31 cellular contexts compared by ENCODE assay signal in genomic region chr3:31882895-31883294, GRCh38.
DNase-seq lines count a peak whose midpoint lies in the region; ATAC-seq, FAIRE-seq and TF ChIP-seq lines count a peak whose summit lies in the region.
"Had no signal": no experiment of that assay in that cellular context is flagged by ENCODE, and none has a peak within 500 bp of the region (broad histone marks: within the 10 kb centered on the region; RNA-seq: fewer than 3 reads in every experiment).

No MANE protein-coding gene starts in this region.

- H3K4me1 ChIP-seq in breast epithelium (no peaks in the 10 kb centered on the region), upper lobe of left lung (peaks cover 0 to 17% (median 5%) of the 10 kb centered on the region in 4 donors)
- H3K4me1 ChIP-seq in CD8-positive, alpha-beta memory T cell (ENCODE audit: insufficient read depth, low read length): no peaks in the 10 kb centered on the region
- H3K4me1 ChIP-seq: lower lobe of right lung, right lobe of liver, stomach had no signal

- TF ChIP-seq CTCF in MCF 10A (IDR thresholded peaks at IDR 0.05; ENCODE audit: unreplicated experiment): no peak
- no peak for TF ChIP-seq CTCF in breast epithelium (IDR thresholded peaks at IDR 0.05)
- TF ChIP-seq CTCF in bronchial epithelial cell (IDR thresholded peaks at IDR 0.05; ENCODE audit: insufficient read depth, low read length, severe bottlenecking): no peak
- TF ChIP-seq CTCF in upper lobe of left lung (IDR thresholded peaks at IDR 0.05): no peak

- no peaks in the 10 kb centered on the region for H3K36me3 ChIP-seq in breast epithelium
- H3K36me3 ChIP-seq in bronchial epithelial cell (ENCODE audit: control insufficient read depth, insufficient read depth, low read length): no peaks in the 10 kb centered on the region
- no peaks in the 10 kb centered on the region for H3K36me3 ChIP-seq in CD8-positive, alpha-beta memory T cell (ENCODE audit: insufficient read depth, low read length)
- H3K36me3 ChIP-seq in upper lobe of left lung: no peaks in the 10 kb centered on the region
- H3K36me3 ChIP-seq: adrenal gland, gastroesophageal sphincter, lower lobe of right lung, right lobe of liver, stomach, thyroid gland had no signal

- peaks cover 7% of the 10 kb centered on the region for H3K9me3 Mint-ChIP-seq in MCF 10A (ENCODE audit: unreplicated experiment)
- H3K9me3 Mint-ChIP-seq in CD8-positive, alpha-beta memory T cell: no peaks in the 10 kb centered on the region
- H3K9me3 Mint-ChIP-seq: activated naive CD4-positive, alpha-beta T cell treated with anti-CD3 and anti-CD28 coated beads, Interleukin-2, amount 10 ng/mL, durations not matched to agents 7 days and 5 days; endodermal cell had no signal

- peaks cover 47% of the 10 kb centered on the region for H3K4me1 Mint-ChIP-seq in MCF 10A (ENCODE audit: insufficient read depth, unreplicated experiment)
- H3K4me1 Mint-ChIP-seq in CD8-positive, alpha-beta memory T cell: no peaks in the 10 kb centered on the region
- H3K4me1 Mint-ChIP-seq: activated naive CD4-positive, alpha-beta T cell treated with anti-CD3 and anti-CD28 coated beads, Interleukin-2, amount 10 ng/mL, durations not matched to agents 7 days and 5 days; CD4-positive, alpha-beta memory T cell had no signal

- intact Hi-C loops in MCF 10A (cut with micrococcal nuclease): loop anchor here (5.0 kb wide), 1 partner anchor 224 kb away; the partner anchor contains the start of gene GPD1L
- intact Hi-C loops in breast epithelium (cut with DNase I; ENCODE audit: low total_unique reads): no loop called here

- H3K27ac ChIP-seq in breast epithelium (no peak overlapping the region), upper lobe of left lung (no peak overlapping the region)
- no peak overlapping the region for H3K27ac ChIP-seq in CD8-positive, alpha-beta memory T cell (ENCODE audit: low read depth, low read length)
- H3K27ac ChIP-seq: adrenal gland, gastroesophageal sphincter, lower lobe of right lung, right lobe of liver, stomach, thyroid gland had no signal

- peak overlapping the region; percentile 57 for H3K27ac Mint-ChIP-seq in MCF 10A (ENCODE audit: low read depth, unreplicated experiment)
- no peak overlapping the region for H3K27ac Mint-ChIP-seq in CD8-positive, alpha-beta memory T cell
- H3K27ac Mint-ChIP-seq: activated naive CD4-positive, alpha-beta T cell treated with anti-CD3 and anti-CD28 coated beads, Interleukin-2, amount 10 ng/mL, durations not matched to agents 7 days and 5 days; activated T-helper 1 cell treated with anti-CD3 and anti-CD28 coated beads, Interleukin-12 subunit alpha, Interleukin-12 subunit beta, Interleukin-2, Interleukin-4 antibody, amounts not matched to agents 30 ng/mL and 10 ng/mL and 1 ng/mL, durations not matched to agents 14 hours and 24 hours and 36 hours; CD4-positive, alpha-beta memory T cell; endodermal cell; progenitor cell of endocrine pancreas had no signal

- no peaks in the 10 kb centered on the region for H3K27me3 Mint-ChIP-seq in MCF 10A (ENCODE audit: insufficient read depth, unreplicated experiment)
- peaks cover 13 to 33% of the 10 kb centered on the region in 2 donors for H3K27me3 Mint-ChIP-seq in CD8-positive, alpha-beta memory T cell
- H3K27me3 Mint-ChIP-seq: progenitor cell of endocrine pancreas had no signal

- TF ChIP-seq POLR2A in breast epithelium (IDR thresholded peaks at IDR 0.05) (no peak), upper lobe of left lung (IDR thresholded peaks at IDR 0.05) (no peak)

- no peaks in the 10 kb centered on the region for H3K27me3 ChIP-seq in breast epithelium
- H3K27me3 ChIP-seq in bronchial epithelial cell (ENCODE audit: control insufficient read depth, insufficient read depth, low read length): no peaks in the 10 kb centered on the region
- H3K27me3 ChIP-seq in CD8-positive, alpha-beta memory T cell (ENCODE audit: insufficient read depth, low read length, poor library complexity, severe bottlenecking): no peaks in the 10 kb centered on the region
- no peaks in the 10 kb centered on the region for H3K27me3 ChIP-seq in upper lobe of left lung
- H3K27me3 ChIP-seq: adrenal gland, gastroesophageal sphincter, right lobe of liver, stomach, thyroid gland had no signal

- no peak for TF ChIP-seq EP300 in upper lobe of left lung (IDR thresholded peaks at IDR 0.05)

- H3K36me3 Mint-ChIP-seq in MCF 10A (ENCODE audit: insufficient read depth, unreplicated experiment): peaks cover 17% of the 10 kb centered on the region
- H3K36me3 Mint-ChIP-seq in CD8-positive, alpha-beta memory T cell: no peaks in the 10 kb centered on the region
- H3K36me3 Mint-ChIP-seq: activated naive CD4-positive, alpha-beta T cell treated with anti-CD3 and anti-CD28 coated beads, Interleukin-2, amount 10 ng/mL, durations not matched to agents 7 days and 5 days; CD4-positive, alpha-beta memory T cell; naive thymus-derived CD8-positive, alpha-beta T cell had no signal

- peak overlapping the region; percentile 12 for H3K4me3 Mint-ChIP-seq in MCF 10A (ENCODE audit: unreplicated experiment)
- H3K4me3 Mint-ChIP-seq in CD8-positive, alpha-beta memory T cell: no peak overlapping the region
- H3K4me3 Mint-ChIP-seq: activated naive CD4-positive, alpha-beta T cell treated with anti-CD3 and anti-CD28 coated beads, Interleukin-2, amount 10 ng/mL, durations not matched to agents 7 days and 5 days; activated T-helper 1 cell treated with anti-CD3 and anti-CD28 coated beads, Interleukin-12 subunit alpha, Interleukin-12 subunit beta, Interleukin-2, Interleukin-4 antibody, amounts not matched to agents 30 ng/mL and 10 ng/mL and 1 ng/mL, durations not matched to agents 14 hours and 24 hours and 36 hours; CD4-positive, alpha-beta memory T cell; endodermal cell; naive thymus-derived CD8-positive, alpha-beta T cell had no signal

- no TSS peak for BruUV-seq in MCF 10A (replicated peaks; lab: Mats Ljungman, UMichigan)

- H3K9me3 ChIP-seq in breast epithelium: no peaks in the 10 kb centered on the region
- H3K9me3 ChIP-seq in CD8-positive, alpha-beta memory T cell (ENCODE audit: low read length): no peaks in the 10 kb centered on the region
- no peaks in the 10 kb centered on the region for H3K9me3 ChIP-seq in upper lobe of left lung
- H3K9me3 ChIP-seq: adrenal gland, gastroesophageal sphincter, lower lobe of right lung, right lobe of liver, stomach, thyroid gland had no signal

- 63 to 86% methylated on average over 3 of the region's 3 CpGs for WGBS in upper lobe of left lung, 2 donors

- DNase-seq in MCF 10A (ENCODE audit: unreplicated experiment) (peak; percentile 60), breast epithelium (ENCODE audit: low spot score in 2 of 2) (no peak), NCI-H2227 treated with DMSO at 0.1 percent for 48 hours (lab: John Stamatoyannopoulos, UW) (peak; percentile 30), bronchial epithelial cell (ENCODE audit: low read depth) (peak; percentile 78), SHP77 (lab: John Stamatoyannopoulos, UW) (no peak), activated gamma-delta T cell (lab: John Stamatoyannopoulos, UW) (no peak), upper lobe of left lung (no peak)
- DNase-seq in CD8-positive, alpha-beta memory T cell: no peak
- DNase-seq: activated CD4-positive, alpha-beta T cell treated with anti-CD3 and anti-CD28 coated beads, Interleukin-2, amount 50 U/mL, for 48 hours; activated CD4-positive, CD25-positive, alpha-beta regulatory T cell treated with anti-CD3 and anti-CD28 coated beads, Interleukin-2, amount 50 U/mL, for 72 hours; activated CD8-positive, alpha-beta memory T cell treated with anti-CD3 and anti-CD28 coated beads, Interleukin-2, amount 50 U/mL, for 4 hours; activated naive CD4-positive, alpha-beta T cell treated with anti-CD3 and anti-CD28 coated beads, Interleukin-2, amount 10 ng/mL, durations not matched to agents 7 days and 5 days; adrenal gland; CD4-positive, alpha-beta memory T cell; cerebellar nuclear complex; dermis blood vessel endothelial cell; endodermal cell; lower lobe of right lung; naive thymus-derived CD8-positive, alpha-beta T cell; NCI-H187; OCI-M1; right lobe of liver; stimulated activated CD4-positive, alpha-beta T cell treated with anti-CD3 and anti-CD28 coated beads, Interleukin-2, amount 100 ng/mL, for 48 hours; stomach; T-helper 2 cell; thyroid gland had no signal

- no peak for ATAC-seq in upper lobe of left lung (ENCODE audit: low FRiP score in 2 of 2)
- ATAC-seq: gastroesophageal sphincter; lower lobe of right lung; naive thymus-derived CD8-positive, alpha-beta T cell; right lobe of liver; SK-N-SH treated with all-trans-retinoic acid at 6 μM for 48 hours had no signal

- CTCF ChIA-PET in MCF 10A (lab: Yijun Ruan, JAX): interaction anchor here (0.6 to 1.5 kb wide), 6 partner anchors 13 to 136 kb away, joined by 3 to 5 read pairs (median 3); partner anchors contain the start of genes OSBPL10 and ZNF860
- CTCF ChIA-PET in CD8-positive, alpha-beta memory T cell (lab: Charles Lee): no interaction called here

- POLR2A ChIA-PET in MCF 10A (lab: Yijun Ruan, JAX): interaction anchor here (0.5 to 9.5 kb wide), 16 partner anchors 9 to 1318 kb away, joined by 3 to 156 read pairs (median 6); partner anchors contain the start of genes OSBPL10, STT3B and ZNF860
- POLR2A ChIA-PET in CD8-positive, alpha-beta memory T cell (lab: Charles Lee): no interaction called here

- H3K4me3 ChIP-seq in breast epithelium (no peak overlapping the region), bronchial epithelial cell (ENCODE audit: low read depth, low read length) (no peak overlapping the region), upper lobe of left lung (no peak overlapping the region)
- H3K4me3 ChIP-seq in CD8-positive, alpha-beta memory T cell (ENCODE audit: low read length): no peak overlapping the region
- H3K4me3 ChIP-seq: adrenal gland, gastroesophageal sphincter, lower lobe of right lung, right lobe of liver, stomach, thyroid gland had no signal

- no peak for FAIRE-seq in bronchial epithelial cell (lab: Jason Lieb, UNC)
- FAIRE-seq: G401.6 had no signal

Comparison
In these comparisons a context has a peak if more than half of its experiments do, and no peak if none do; other contexts are left out.
1. DNase-seq: peak in MCF 10A (single experiment), NCI-H2227 treated with DMSO at 0.1 percent for 48 hours (single experiment) and bronchial epithelial cell (single experiment); none in breast epithelium (0 of 2), SHP77 (0 of 2), CD8-positive, alpha-beta memory T cell (0 of 5), activated gamma-delta T cell (single experiment) and upper lobe of left lung (0 of 2).